ENCODE assay signal across 37 cellular contexts in genomic region chr18:44546954-44547353, GRCh38.
"Had no signal": no experiment of that assay in that cellular context is flagged by ENCODE, and none has a peak within 500 bp of the region (broad histone marks: within the 10 kb centered on the region; RNA-seq: fewer than 3 reads in every experiment).

No MANE protein-coding gene starts in this region.

- H3K27ac Mint-ChIP-seq: activated CD4-positive, alpha-beta memory T cell treated with anti-CD3 and anti-CD28 coated beads, Interleukin-2, amount 10 ng/mL, durations not matched to agents 7 days and 5 days; activated CD4-positive, alpha-beta T cell treated with anti-CD3 and anti-CD28 coated beads for 36 hours; activated CD4-positive, alpha-beta T cell treated with anti-CD3 and anti-CD28 coated beads, Interleukin-2, amount 10 ng/mL, durations not matched to agents 7 days and 5 days; activated CD8-positive, alpha-beta memory T cell treated with anti-CD3 and anti-CD28 coated beads, Interleukin-2, amount 10 ng/mL, durations not matched to agents 7 days and 5 days; activated CD8-positive, alpha-beta T cell treated with anti-CD3 and anti-CD28 coated beads, Interleukin-2, amount 10 ng/mL, durations not matched to agents 7 days and 5 days; activated naive CD4-positive, alpha-beta T cell treated with anti-CD3 and anti-CD28 coated beads, Interleukin-2, amount 10 ng/mL, durations not matched to agents 7 days and 5 days; activated naive CD4-positive, alpha-beta T cell treated with anti-CD3 and anti-CD28 coated beads, Interleukin-2, amount 50 U/mL, for 24 hours; activated naive CD8-positive, alpha-beta T cell; activated T-cell treated with anti-CD3 and anti-CD28 coated beads, Interleukin-2, amount 50 U/mL, for 24 hours; activated T-helper 2 cell treated with anti-CD3 and anti-CD28 coated beads, Interferon-gamma antibody, Interleukin-2, Interleukin-4, amounts not matched to agents 10 μg/mL and 5 μg/mL and 100 μg/mL, durations not matched to agents 14 hours and 24 hours and 36 hours; T-helper 1 cell treated with Interleukin-12 subunit alpha and Interleukin-12 subunit beta and Interleukin-4 antibody, amounts not matched to agents 30 μg/mL and 1 μg/mL, for 36 hours; T-helper 2 cell treated with Interferon-gamma antibody and Interleukin-4, amounts not matched to agents 5 μg/mL and 100 μg/mL, for 36 hours; WTC11 had no signal

- H3K9me3 Mint-ChIP-seq: activated CD4-positive, alpha-beta memory T cell treated with anti-CD3 and anti-CD28 coated beads, Interleukin-2, amount 10 ng/mL, durations not matched to agents 7 days and 5 days; activated CD4-positive, alpha-beta T cell treated with anti-CD3 and anti-CD28 coated beads, Interleukin-2, amount 10 ng/mL, durations not matched to agents 7 days and 5 days; activated naive CD4-positive, alpha-beta T cell treated with anti-CD3 and anti-CD28 coated beads, Interleukin-2, amount 10 ng/mL, durations not matched to agents 7 days and 5 days; activated naive CD4-positive, alpha-beta T cell treated with anti-CD3 and anti-CD28 coated beads, Interleukin-2, amount 50 U/mL, for 24 hours; activated T-cell treated with anti-CD3 and anti-CD28 coated beads, Interleukin-2, amount 50 U/mL, for 24 hours; activated T-helper 2 cell treated with anti-CD3 and anti-CD28 coated beads, Interferon-gamma antibody, Interleukin-2, Interleukin-4, amounts not matched to agents 10 μg/mL and 5 μg/mL and 100 μg/mL, durations not matched to agents 14 hours and 24 hours and 36 hours; T-helper 1 cell treated with Interleukin-12 subunit alpha and Interleukin-12 subunit beta and Interleukin-4 antibody, amounts not matched to agents 30 μg/mL and 1 μg/mL, for 36 hours; T-helper 2 cell treated with Interferon-gamma antibody and Interleukin-4, amounts not matched to agents 5 μg/mL and 100 μg/mL, for 36 hours; WTC11 had no signal

- H3K4me1 ChIP-seq: adrenal gland, body of pancreas, breast epithelium had no signal

- ATAC-seq: activated CD4-positive, alpha-beta T cell treated with anti-CD3 and anti-CD28 coated beads for 36 hours; activated CD4-positive, CD25-positive, alpha-beta regulatory T cell treated with anti-CD3 and anti-CD28 coated beads, Interleukin-2, amount 50 U/mL, for 24 hours; activated CD8-positive, alpha-beta memory T cell treated with anti-CD3 and anti-CD28 coated beads, Interleukin-2, amount 10 ng/mL, durations not matched to agents 7 days and 5 days; activated CD8-positive, alpha-beta T cell treated with anti-CD3 and anti-CD28 coated beads, Interleukin-2, amount 10 ng/mL, durations not matched to agents 7 days and 5 days; body of pancreas; WTC11 had no signal

- FAIRE-seq: astrocyte had no signal

- H3K9me3 ChIP-seq: adrenal gland, body of pancreas, breast epithelium had no signal

- H3K36me3 ChIP-seq: adrenal gland, brain microvascular endothelial cell, breast epithelium, WERI-Rb-1 had no signal

- H3K27me3 Mint-ChIP-seq: activated CD4-positive, alpha-beta memory T cell treated with anti-CD3 and anti-CD28 coated beads, Interleukin-2, amount 10 ng/mL, durations not matched to agents 7 days and 5 days; activated CD4-positive, alpha-beta T cell treated with anti-CD3 and anti-CD28 coated beads for 36 hours; activated CD4-positive, alpha-beta T cell treated with anti-CD3 and anti-CD28 coated beads, Interleukin-2, amount 10 ng/mL, durations not matched to agents 7 days and 5 days; activated naive CD4-positive, alpha-beta T cell treated with anti-CD3 and anti-CD28 coated beads, Interleukin-2, amount 10 ng/mL, durations not matched to agents 7 days and 5 days; activated naive CD8-positive, alpha-beta T cell; activated T-cell treated with anti-CD3 and anti-CD28 coated beads, Interleukin-2, amount 50 U/mL, for 24 hours had no signal

- H3K27me3 ChIP-seq: adrenal gland, body of pancreas, brain microvascular endothelial cell, breast epithelium had no signal

- H3K36me3 Mint-ChIP-seq: activated CD8-positive, alpha-beta memory T cell treated with anti-CD3 and anti-CD28 coated beads, Interleukin-2, amount 10 ng/mL, durations not matched to agents 7 days and 5 days; activated naive CD4-positive, alpha-beta T cell treated with anti-CD3 and anti-CD28 coated beads, Interleukin-2, amount 10 ng/mL, durations not matched to agents 7 days and 5 days; activated naive CD4-positive, alpha-beta T cell treated with anti-CD3 and anti-CD28 coated beads, Interleukin-2, amount 50 U/mL, for 24 hours; activated naive CD8-positive, alpha-beta T cell; WTC11 had no signal

- H3K4me3 ChIP-seq: adrenal gland, body of pancreas, breast epithelium had no signal

- H3K4me1 Mint-ChIP-seq: activated CD4-positive, alpha-beta memory T cell treated with anti-CD3 and anti-CD28 coated beads, Interleukin-2, amount 10 ng/mL, durations not matched to agents 7 days and 5 days; activated naive CD4-positive, alpha-beta T cell treated with anti-CD3 and anti-CD28 coated beads, Interleukin-2, amount 10 ng/mL, durations not matched to agents 7 days and 5 days had no signal

- H3K4me3 Mint-ChIP-seq: activated CD4-positive, alpha-beta memory T cell treated with anti-CD3 and anti-CD28 coated beads, Interleukin-2, amount 10 ng/mL, durations not matched to agents 7 days and 5 days; activated CD4-positive, alpha-beta T cell treated with anti-CD3 and anti-CD28 coated beads for 36 hours; activated CD4-positive, alpha-beta T cell treated with anti-CD3 and anti-CD28 coated beads, Interleukin-2, amount 10 ng/mL, durations not matched to agents 7 days and 5 days; activated CD8-positive, alpha-beta memory T cell treated with anti-CD3 and anti-CD28 coated beads, Interleukin-2, amount 10 ng/mL, durations not matched to agents 7 days and 5 days; activated CD8-positive, alpha-beta T cell treated with anti-CD3 and anti-CD28 coated beads, Interleukin-2, amount 10 ng/mL, durations not matched to agents 7 days and 5 days; activated naive CD4-positive, alpha-beta T cell treated with anti-CD3 and anti-CD28 coated beads, Interleukin-2, amount 10 ng/mL, durations not matched to agents 7 days and 5 days; activated naive CD4-positive, alpha-beta T cell treated with anti-CD3 and anti-CD28 coated beads, Interleukin-2, amount 50 U/mL, for 24 hours; activated naive CD8-positive, alpha-beta T cell; activated T-cell treated with anti-CD3 and anti-CD28 coated beads, Interleukin-2, amount 50 U/mL, for 24 hours; T-helper 1 cell treated with Interleukin-12 subunit alpha and Interleukin-12 subunit beta and Interleukin-4 antibody, amounts not matched to agents 30 μg/mL and 1 μg/mL, for 36 hours; T-helper 2 cell treated with Interferon-gamma antibody and Interleukin-4, amounts not matched to agents 5 μg/mL and 100 μg/mL, for 36 hours; WTC11 had no signal

- DNase-seq: activated CD4-positive, alpha-beta memory T cell treated with anti-CD3 and anti-CD28 coated beads, Interleukin-2, amount 10 ng/mL, durations not matched to agents 7 days and 5 days; activated CD4-positive, alpha-beta T cell treated with anti-CD3 and anti-CD28 coated beads for 1 hour; activated CD4-positive, alpha-beta T cell treated with anti-CD3 and anti-CD28 coated beads for 36 hours; activated CD4-positive, alpha-beta T cell treated with anti-CD3 and anti-CD28 coated beads for 48 hours; activated CD4-positive, alpha-beta T cell treated with anti-CD3 and anti-CD28 coated beads, Interleukin-2, amount 10 ng/mL, durations not matched to agents 7 days and 5 days; activated CD4-positive, alpha-beta T cell treated with anti-CD3 and anti-CD28 coated beads, Interleukin-2, amount 50 U/mL, for 48 hours; activated CD4-positive, CD25-positive, alpha-beta regulatory T cell; activated CD8-positive, alpha-beta memory T cell treated with anti-CD3 and anti-CD28 coated beads for 24 hours; activated CD8-positive, alpha-beta memory T cell treated with anti-CD3 and anti-CD28 coated beads, Interleukin-2, amount 10 ng/mL, durations not matched to agents 7 days and 5 days; activated CD8-positive, alpha-beta memory T cell treated with anti-CD3 and anti-CD28 coated beads, Interleukin-2, amount 50 U/mL, for 48 hours; activated CD8-positive, alpha-beta T cell treated with anti-CD3 and anti-CD28 coated beads, Interleukin-2, amount 10 ng/mL, durations not matched to agents 7 days and 5 days; activated effector memory CD4-positive, alpha-beta T cell treated with Interleukin-2 at 50 U/mL for 16 hours; activated gamma-delta T cell; activated naive CD4-positive, alpha-beta T cell treated with anti-CD3 and anti-CD28 coated beads, Interleukin-2, amount 10 ng/mL, durations not matched to agents 7 days and 5 days; activated naive CD4-positive, alpha-beta T cell treated with Interleukin-2 at 50 U/mL for 16 hours; activated T-cell treated with anti-CD3 and anti-CD28 coated beads, Interleukin-2, amount 50 U/mL, for 24 hours; activated T-cell treated with anti-CD3 and anti-CD28 coated beads, Interleukin-2, amount 50 U/mL, for 48 hours; adrenal gland; amniotic stem cell; aorta; body of pancreas; brain microvascular endothelial cell; central memory CD4-positive, alpha-beta T cell; SW 1271; T-helper 1 cell; T-helper 2 cell; T-helper 9 cell; WERI-Rb-1 had no signal

- H3K27ac ChIP-seq: adrenal gland, body of pancreas, brain microvascular endothelial cell, breast epithelium, WERI-Rb-1 had no signal
